Comparison of ENCODE assay signal across 8 cellular contexts in genomic region chr3:14216257-14217048, GRCh38. TPM values are rescaled to one million over a fixed set of nuclear protein-coding genes. Genes with fewer than 3 reads are reported as not detected.
A peak's percentile ranks its signal among the peaks of the same experiment; 100 is the strongest.
DNase-seq lines count a peak whose midpoint lies in the region; ATAC-seq and TF ChIP-seq lines count a peak whose summit lies in the region.

No MANE protein-coding gene starts in this region.

- peak; percentile 50 to 91 for ATAC-seq in CD4-positive, CD25-positive, alpha-beta regulatory T cell (ENCODE audit: low read depth in 2 of 2)
- peak; percentile 95 for ATAC-seq in left ventricle myocardium superior
- peak; percentile 30 to 66 for ATAC-seq in gastrocnemius medialis

- H3K27me3 ChIP-seq in CD4-positive, CD25-positive, alpha-beta regulatory T cell (ENCODE audit: control insufficient read depth, insufficient read depth, low read length), result no peaks in the 10 kb centered on the region
- H3K27me3 ChIP-seq in gastrocnemius medialis, result no peaks in the 10 kb centered on the region

- H3K4me1 ChIP-seq in CD4-positive, CD25-positive, alpha-beta regulatory T cell (ENCODE audit: control insufficient read depth, insufficient read depth, low read length, poor library complexity, severe bottlenecking), result no peaks in the 10 kb centered on the region
- no peaks in the 10 kb centered on the region for H3K4me1 ChIP-seq in gastrocnemius medialis

- intact Hi-C loops in left ventricle myocardium superior (cut with micrococcal nuclease), result no loop called here
- intact Hi-C loops in gastrocnemius medialis (cut with DNase I; ENCODE audit: low total_unique reads), result no loop called here

- peak overlapping the region; percentile 21 to 93 (median 83) for H3K27ac Mint-ChIP-seq in CD4-positive, CD25-positive, alpha-beta regulatory T cell
- H3K27ac Mint-ChIP-seq in activated naive CD4-positive, alpha-beta T cell treated with anti-CD3 and anti-CD28 coated beads, Interleukin-2, amount 10 ng/mL, durations not matched to agents 7 days and 5 days, result no peak overlapping the region

- TF ChIP-seq RAD21 in Ishikawa (IDR thresholded peaks at IDR 0.05; ENCODE audit: low read depth), result no peak

- no peaks in the 10 kb centered on the region for H3K36me3 Mint-ChIP-seq in CD4-positive, CD25-positive, alpha-beta regulatory T cell
- no peaks in the 10 kb centered on the region for H3K36me3 Mint-ChIP-seq in activated naive CD4-positive, alpha-beta T cell treated with anti-CD3 and anti-CD28 coated beads, Interleukin-2, amount 10 ng/mL, durations not matched to agents 7 days and 5 days

- peak overlapping the region in 2 of 4 donors; percentile 76 to 97 for H3K4me3 Mint-ChIP-seq in CD4-positive, CD25-positive, alpha-beta regulatory T cell
- H3K4me3 Mint-ChIP-seq in activated naive CD4-positive, alpha-beta T cell treated with anti-CD3 and anti-CD28 coated beads, Interleukin-2, amount 10 ng/mL, durations not matched to agents 7 days and 5 days, result peak overlapping the region; percentile 6

- peak in 1 of 2 donors; percentile 40 for TF ChIP-seq POLR2A in gastrocnemius medialis (IDR thresholded peaks at IDR 0.05)

- in situ Hi-C loops in gastrocnemius medialis (cut with MboI; ENCODE audit: low sequenced_read_pairs in 4 of 4), result no loop called here

- peak overlapping the region; percentile 28 for H3K4me3 ChIP-seq in CD4-positive, CD25-positive, alpha-beta regulatory T cell (ENCODE audit: low read depth, low read length)
- H3K4me3 ChIP-seq in gastrocnemius medialis, result peak overlapping the region in 3 of 4 donors; percentile 13 to 58 (median 38)

- peak in 3 of 5 experiments; percentile 17 to 63 (median 57) for TF ChIP-seq CTCF in gastrocnemius medialis (IDR thresholded peaks at IDR 0.05 in 4 of 5, conservative IDR thresholded peaks at IDR 0.05 in 1 of 5)

- H3K27ac ChIP-seq in CD4-positive, CD25-positive, alpha-beta regulatory T cell (ENCODE audit: insufficient read depth, low read length, poor library complexity, severe bottlenecking), result peak overlapping the region; percentile 2
- peak overlapping the region in 1 of 4 donors; percentile 66 for H3K27ac ChIP-seq in gastrocnemius medialis

- TF ChIP-seq EP300 in Ishikawa (IDR thresholded peaks at IDR 0.05; ENCODE audit: borderline replicate concordance), result no peak

- no peaks in the 10 kb centered on the region for H3K36me3 ChIP-seq in CD4-positive, CD25-positive, alpha-beta regulatory T cell (ENCODE audit: control insufficient read depth, insufficient read depth, low read length)
- no peaks in the 10 kb centered on the region for H3K36me3 ChIP-seq in gastrocnemius medialis

- H3K9me3 ChIP-seq in CD4-positive, CD25-positive, alpha-beta regulatory T cell (ENCODE audit: control insufficient read depth in 2 of 2, low read length in 2 of 2), result peaks cover 0 to 5% of the 10 kb centered on the region in 2 experiments
- no peaks in the 10 kb centered on the region for H3K9me3 ChIP-seq in gastrocnemius medialis

- CTCF ChIA-PET in activated naive CD4-positive, alpha-beta T cell treated with anti-CD3 and anti-CD28 coated beads, Interleukin-2, amount 10 ng/mL, durations not matched to agents 7 days and 5 days (lab: Charles Lee), result interaction anchor here (0.6 to 1.1 kb wide), 3 partner anchors 12 to 378 kb away, joined by 3 to 5 read pairs (median 4); no protein-coding TSS in a partner anchor

- peak; percentile 28 to 71 (median 57) for DNase-seq in CD4-positive, CD25-positive, alpha-beta regulatory T cell
- peak; percentile 27 for DNase-seq in activated naive CD4-positive, alpha-beta T cell treated with anti-CD3 and anti-CD28 coated beads, Interleukin-2, amount 10 ng/mL, durations not matched to agents 7 days and 5 days
- peak; percentile 35 for DNase-seq in left ventricle myocardium superior
- DNase-seq in gastrocnemius medialis, result no peak
- no peak for DNase-seq in NOMO-1 treated with DMSO at 0.1 percent for 48 hours (lab: John Stamatoyannopoulos, UW; ENCODE audit: unreplicated experiment)
- DNase-seq in NCI-H226, result no peak
- no peak for DNase-seq in AG08395 (ENCODE audit: low spot score)

- no peaks in the 10 kb centered on the region for H3K4me1 Mint-ChIP-seq in CD4-positive, CD25-positive, alpha-beta regulatory T cell
- H3K4me1 Mint-ChIP-seq in activated naive CD4-positive, alpha-beta T cell treated with anti-CD3 and anti-CD28 coated beads, Interleukin-2, amount 10 ng/mL, durations not matched to agents 7 days and 5 days, result no peaks in the 10 kb centered on the region

- peaks cover 0 to 8% (median 3%) of the 10 kb centered on the region in 7 donors for H3K9me3 Mint-ChIP-seq in CD4-positive, CD25-positive, alpha-beta regulatory T cell
- no peaks in the 10 kb centered on the region for H3K9me3 Mint-ChIP-seq in activated naive CD4-positive, alpha-beta T cell treated with anti-CD3 and anti-CD28 coated beads, Interleukin-2, amount 10 ng/mL, durations not matched to agents 7 days and 5 days

- H3K27me3 Mint-ChIP-seq in CD4-positive, CD25-positive, alpha-beta regulatory T cell, result peaks cover 14% of the 10 kb centered on the region
- peaks cover 8% of the 10 kb centered on the region for H3K27me3 Mint-ChIP-seq in activated naive CD4-positive, alpha-beta T cell treated with anti-CD3 and anti-CD28 coated beads, Interleukin-2, amount 10 ng/mL, durations not matched to agents 7 days and 5 days

TF ChIP-seq in Ishikawa, 13 proteins besides CTCF, POLR2A, EP300 and RAD21:
- TF ChIP-seq TEAD4 (IDR thresholded peaks at IDR 0.05), result no peak
- TF ChIP-seq USF1 (IDR thresholded peaks at IDR 0.05), result peak; percentile 65
- TF ChIP-seq TCF12 (IDR thresholded peaks at IDR 0.05; ENCODE audit: low read depth), result no peak
- TF ChIP-seq CEBPB (IDR thresholded peaks at IDR 0.05), result no peak
- TF ChIP-seq REST (IDR thresholded peaks at IDR 0.05; ENCODE audit: low read depth), result no peak

RNA-seq across cellular contexts. Expression of gene LSM3, which starts 37.8 kb away (rescaled TPM):
- total RNA-seq in CD4-positive, CD25-positive, alpha-beta regulatory T cell, result 6.6 TPM
- polyA plus RNA-seq in CD4-positive, CD25-positive, alpha-beta regulatory T cell, result 10 to 100 TPM; 19.1 to 25.7 (median 22.9) TPM
- 15.7 TPM for total RNA-seq in left ventricle myocardium superior
- 10 to 100 TPM; 11.6 to 16.8 (median 14.2) TPM for total RNA-seq in gastrocnemius medialis

RNA-seq across cellular contexts. Expression of gene XPC, which starts 38.1 kb away (rescaled TPM):
- total RNA-seq in CD4-positive, CD25-positive, alpha-beta regulatory T cell, result 75.5 TPM
- 10 to 100 TPM; 31.3 to 42.7 (median 36.9) TPM for polyA plus RNA-seq in CD4-positive, CD25-positive, alpha-beta regulatory T cell
- 7.9 TPM for total RNA-seq in left ventricle myocardium superior
- 10 to 100 TPM; 22.0 to 30.6 (median 27.0) TPM for total RNA-seq in gastrocnemius medialis

Comparison
In these comparisons a context has a peak if more than half of its experiments do, and no peak if none do; other contexts are left out.
1. DNase-seq: peak in CD4-positive, CD25-positive, alpha-beta regulatory T cell (3 of 3), activated naive CD4-positive, alpha-beta T cell treated with anti-CD3 and anti-CD28 coated beads, Interleukin-2, amount 10 ng/mL, durations not matched to agents 7 days and 5 days (single experiment) and left ventricle myocardium superior (single experiment); none in gastrocnemius medialis (0 of 2), NOMO-1 treated with DMSO at 0.1 percent for 48 hours (single experiment), NCI-H226 (single experiment) and AG08395 (single experiment).
2. Peak in every context shown above with its lines, with median percentiles within 50 percentile points of each other: ATAC-seq.